Comparison of ENCODE assay signal across 8 cellular contexts in the genomic region with DNA sequence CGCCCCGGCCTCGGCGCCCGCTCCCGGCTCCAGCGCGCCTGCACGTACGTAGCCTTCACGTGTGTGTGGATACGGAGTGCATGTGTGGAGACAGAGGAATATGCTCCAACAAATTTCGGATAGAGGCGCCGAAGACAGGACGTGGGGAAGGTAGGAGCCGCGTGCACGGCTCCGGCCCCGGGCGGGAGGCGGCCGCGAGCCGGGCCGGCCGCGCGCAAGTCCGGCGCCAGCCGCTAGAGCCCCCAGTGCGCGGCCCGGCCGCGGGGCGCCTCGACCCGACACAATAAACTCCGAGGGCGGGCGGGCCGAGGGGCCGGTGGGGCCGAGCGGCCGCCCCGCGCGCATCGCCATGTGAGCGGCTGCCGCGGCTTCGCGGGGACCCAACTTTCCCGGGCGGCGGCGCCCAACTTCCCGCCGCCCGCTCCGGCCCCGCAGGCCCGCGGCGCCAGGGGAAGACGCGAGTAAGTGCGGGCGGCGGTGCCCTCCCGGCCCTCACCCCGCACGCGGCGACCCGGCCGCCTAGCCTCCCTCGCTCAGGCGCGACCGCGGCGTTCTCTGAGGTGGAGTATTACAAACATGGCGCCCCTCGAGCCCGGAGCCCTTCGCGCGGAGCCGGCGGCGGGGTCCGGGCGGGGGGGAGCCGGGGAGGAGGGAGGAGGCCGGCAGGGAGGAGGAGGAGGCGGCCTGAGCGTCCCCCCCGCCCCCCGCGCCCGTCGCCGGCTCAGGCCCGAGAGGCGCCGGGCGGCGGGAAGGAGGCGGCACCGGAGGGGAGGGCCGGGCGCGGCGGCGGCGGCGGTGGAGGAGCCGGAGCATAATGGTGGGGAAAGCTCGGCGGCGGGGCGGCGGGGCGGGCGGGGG. TPM values are rescaled to one million over a fixed set of nuclear protein-coding genes. Genes with fewer than 3 reads are reported as not detected.
DNase-seq lines count a peak whose midpoint lies in the region; ATAC-seq, FAIRE-seq and TF ChIP-seq lines count a peak whose summit lies in the region.

A gene (plus strand): TSS at position 713 of the 858 bp plus-strand sequence. CDS start 44,558 bp downstream, outside the sequence.

- ATAC-seq in GM18517 (IDR thresholded peaks at IDR 0.05; ENCODE audit: unreplicated experiment) (peak; percentile 38), HG03039 (IDR thresholded peaks at IDR 0.05; ENCODE audit: unreplicated experiment) (peak; percentile 43), gastroesophageal sphincter (peak; percentile 88)

- peak within 1 kb of the TSS; percentile 94 for H2AFZ ChIP-seq in ACC112 (ENCODE audit: low read length, unreplicated experiment)

- H3K4me1 ChIP-seq in ACC112 (ENCODE audit: control insufficient read depth, insufficient read depth, low read length, unreplicated experiment) (peaks cover 41% of the 10 kb centered on the region), gastroesophageal sphincter (peaks cover 7 to 57% (median 18%) of the 10 kb centered on the region in 3 donors)

- TF ChIP-seq EP300 in gastroesophageal sphincter (IDR thresholded peaks at IDR 0.05): no peak

- TF ChIP-seq POLR2A in gastroesophageal sphincter (IDR thresholded peaks at IDR 0.05): peak in 1 of 2 donors; percentile 43

- H3K27me3 ChIP-seq in ACC112 (ENCODE audit: insufficient read depth, low read length): no peaks in the 10 kb centered on the region
- H3K27me3 ChIP-seq in gastroesophageal sphincter: no peaks in the 10 kb centered on the region

- TF ChIP-seq CTCF in gastroesophageal sphincter (IDR thresholded peaks at IDR 0.05): peak in 2 of 4 experiments; percentile 51 to 60

- no CpG with 5 or more reads among the region's 131 CpGs for WGBS in gastroesophageal sphincter (ENCODE audit: low coverage in 1 of 2), 2 donors

- H3K79me2 ChIP-seq in ACC112 (ENCODE audit: control insufficient read depth, insufficient read depth, low read length, unreplicated experiment): peaks cover 64% of the 10 kb centered on the region

- H3K27ac ChIP-seq in ACC112 (ENCODE audit: low read depth, low read length) (peak within 1 kb of the TSS; percentile 80), gastroesophageal sphincter (peak within 1 kb of the TSS; percentile 84 to 99 (median 99)), temporal lobe (ENCODE audit: low read depth, low read length) (peak within 1 kb of the TSS; percentile 23)

- H3K36me3 ChIP-seq in ACC112 (ENCODE audit: insufficient read depth, low read length) (no peaks in the 10 kb centered on the region), gastroesophageal sphincter (no peaks in the 10 kb centered on the region)

- DNase-seq in RCC 7860 (ENCODE audit: low spot score) (peak; percentile 26), occipital lobe (lab: John Stamatoyannopoulos, UW) (peak; percentile 39)
- peak; percentile 68 for DNase-seq in activated naive CD4-positive, alpha-beta T cell treated with Interleukin-2 at 50 U/mL for 16 hours

- peak within 1 kb of the TSS; percentile 97 for H3K4me3 ChIP-seq in ACC112 (ENCODE audit: low read depth, low read length)
- H3K4me3 ChIP-seq in gastroesophageal sphincter: peak within 1 kb of the TSS; percentile 60 to 72

- H3K9me3 ChIP-seq in gastroesophageal sphincter: no peaks in the 10 kb centered on the region

- no peak for FAIRE-seq in RCC 7860 (lab: Jason Lieb, UNC)

RNA-seq across cellular contexts. Expression of the gene that starts here (rescaled TPM):
- 100 to 1,000 TPM; 131 to 176 (median 166) TPM for total RNA-seq in gastroesophageal sphincter
- 166 TPM for total RNA-seq in occipital lobe
- 124 TPM for total RNA-seq in temporal lobe

Comparison
In these comparisons a context has a peak if more than half of its experiments do, and no peak if none do; other contexts are left out.
1. Peak in every context shown above with its lines: DNase-seq, ATAC-seq, H3K4me3 ChIP-seq and H3K27ac ChIP-seq.
2. H3K27ac ChIP-seq: peak in every context shown above with its lines; median percentile 99 in gastroesophageal sphincter; 80 in ACC112; 23 in temporal lobe.
3. ATAC-seq: peak in every context shown above with its lines; median percentile 88 in gastroesophageal sphincter; 43 in HG03039; 38 in GM18517.